In genomic region chr19:36086326-36086725, GRCh38 we compare ENCODE assay signal across 41 cellular contexts. TPM values are rescaled to one million over a fixed set of nuclear protein-coding genes. Genes with fewer than 3 reads are reported as not detected.
"Had no signal": no experiment of that assay in that cellular context is flagged by ENCODE, and none has a peak within 500 bp of the region (broad histone marks: within the 10 kb centered on the region; RNA-seq: fewer than 3 reads in every experiment).

No MANE protein-coding gene starts in this region.

- H3K9me3 ChIP-seq: body of pancreas, breast epithelium had no signal

- H3K4me3 Mint-ChIP-seq: activated B cell treated with CpG ODN at 0.5 μM for 24 hours; activated CD4-positive, alpha-beta memory T cell treated with anti-CD3 and anti-CD28 coated beads for 36 hours; activated CD4-positive, alpha-beta T cell treated with anti-CD3 and anti-CD28 coated beads, Interleukin-2, amount 10 ng/mL, durations not matched to agents 24 days and 14 days; activated CD8-positive, alpha-beta T cell treated with anti-CD3 and anti-CD28 coated beads for 36 hours; activated naive CD4-positive, alpha-beta T cell treated with anti-CD3 and anti-CD28 coated beads, Interleukin-2, amount 10 ng/mL, durations not matched to agents 7 days and 5 days; activated naive CD4-positive, alpha-beta T cell treated with anti-CD3 and anti-CD28 coated beads, Interleukin-2, amount 50 U/mL, for 24 hours; activated naive CD8-positive, alpha-beta T cell; activated naive CD8-positive, alpha-beta T cell treated with anti-CD3 and anti-CD28 coated beads, Interleukin-2, amount 10 ng/mL, durations not matched to agents 7 days and 5 days; activated naive CD8-positive, alpha-beta T cell treated with anti-CD3 and anti-CD28 coated beads, Interleukin-2, amount 50 U/mL, for 24 hours; activated T-cell treated with anti-CD3 and anti-CD28 coated beads, Interleukin-2, amount 50 U/mL, for 4 hours; activated T-cell treated with anti-CD3 and anti-CD28 coated beads, Interleukin-2, amount 50 U/mL, for 72 hours; activated T-helper 1 cell treated with anti-CD3 and anti-CD28 coated beads, Interleukin-12 subunit alpha, Interleukin-12 subunit beta, Interleukin-2, Interleukin-4 antibody, amounts not matched to agents 30 ng/mL and 10 ng/mL and 1 ng/mL, durations not matched to agents 14 hours and 24 hours and 36 hours; activated T-helper 17 cell treated with anti-CD3 and anti-CD28 coated beads, Interleukin-2, amount 50 U/mL, for 72 hours; T-cell; T-helper 2 cell treated with Interferon-gamma antibody and Interleukin-4, amounts not matched to agents 5 μg/mL and 100 μg/mL, for 36 hours had no signal

- DNase-seq: activated B cell treated with CpG ODN at 0.5 μM for 24 hours; activated CD4-positive, alpha-beta memory T cell treated with anti-CD3 and anti-CD28 coated beads for 36 hours; activated CD4-positive, alpha-beta T cell treated with anti-CD3 and anti-CD28 coated beads for 4 hours; activated CD4-positive, alpha-beta T cell treated with anti-CD3 and anti-CD28 coated beads, Interleukin-2, amount 10 ng/mL, durations not matched to agents 24 days and 14 days; activated CD4-positive, alpha-beta T cell treated with anti-CD3 and anti-CD28 coated beads, Interleukin-2, amount 50 U/mL, for 1 hour; activated CD4-positive, alpha-beta T cell treated with anti-CD3 and anti-CD28 coated beads, Interleukin-2, amount 50 U/mL, for 4 hours; activated CD4-positive, CD25-positive, alpha-beta regulatory T cell treated with anti-CD3 and anti-CD28 coated beads, Interleukin-2, amount 50 U/mL, for 72 hours; activated CD8-positive, alpha-beta memory T cell treated with anti-CD3 and anti-CD28 coated beads, Interleukin-2, amount 50 U/mL, for 4 hours; activated CD8-positive, alpha-beta T cell treated with anti-CD3 and anti-CD28 coated beads for 36 hours; activated effector memory CD4-positive, alpha-beta T cell treated with anti-CD3 and anti-CD28 coated beads, Interleukin-2, amount 50 U/mL, for 16 hours; activated gamma-delta T cell treated with Interleukin-2 at 50 U/mL for 16 hours; activated naive CD4-positive, alpha-beta T cell; activated naive CD4-positive, alpha-beta T cell treated with anti-CD3 and anti-CD28 coated beads, Interleukin-2, amount 10 ng/mL, durations not matched to agents 7 days and 5 days; activated naive CD8-positive, alpha-beta T cell treated with anti-CD3 and anti-CD28 coated beads, Interleukin-2, amount 10 ng/mL, durations not matched to agents 7 days and 5 days; activated naive CD8-positive, alpha-beta T cell treated with anti-CD3 and anti-CD28 coated beads, Interleukin-2, amount 50 U/mL, for 24 hours; activated T-cell treated with anti-CD3 and anti-CD28 coated beads for 4 hours; activated T-cell treated with anti-CD3 and anti-CD28 coated beads, Interleukin-2, amount 50 U/mL, for 1 hour; activated T-cell treated with anti-CD3 and anti-CD28 coated beads, Interleukin-2, amount 50 U/mL, for 4 hours; activated T-cell treated with anti-CD3 and anti-CD28 coated beads, Interleukin-2, amount 50 U/mL, for 72 hours; amygdala; anterior cingulate cortex; body of pancreas; brain microvascular endothelial cell; central memory CD4-positive, alpha-beta T cell; cerebellar nuclear complex; T-cell; T-helper 2 cell; T-helper 9 cell had no signal

- H3K27me3 ChIP-seq: body of pancreas, brain microvascular endothelial cell, breast epithelium had no signal

- H3K27ac Mint-ChIP-seq: activated B cell treated with CpG ODN at 0.5 μM for 24 hours; activated CD4-positive, alpha-beta memory T cell treated with anti-CD3 and anti-CD28 coated beads for 36 hours; activated CD4-positive, alpha-beta T cell treated with anti-CD3 and anti-CD28 coated beads, Interleukin-2, amount 10 ng/mL, durations not matched to agents 24 days and 14 days; activated CD8-positive, alpha-beta T cell treated with anti-CD3 and anti-CD28 coated beads for 36 hours; activated naive CD4-positive, alpha-beta T cell treated with anti-CD3 and anti-CD28 coated beads, Interleukin-2, amount 10 ng/mL, durations not matched to agents 7 days and 5 days; activated naive CD4-positive, alpha-beta T cell treated with anti-CD3 and anti-CD28 coated beads, Interleukin-2, amount 50 U/mL, for 24 hours; activated naive CD8-positive, alpha-beta T cell; activated naive CD8-positive, alpha-beta T cell treated with anti-CD3 and anti-CD28 coated beads, Interleukin-2, amount 10 ng/mL, durations not matched to agents 7 days and 5 days; activated naive CD8-positive, alpha-beta T cell treated with anti-CD3 and anti-CD28 coated beads, Interleukin-2, amount 50 U/mL, for 24 hours; activated T-cell treated with anti-CD3 and anti-CD28 coated beads, Interleukin-2, amount 50 U/mL, for 72 hours; activated T-helper 1 cell treated with anti-CD3 and anti-CD28 coated beads, Interleukin-12 subunit alpha, Interleukin-12 subunit beta, Interleukin-2, Interleukin-4 antibody, amounts not matched to agents 30 ng/mL and 10 ng/mL and 1 ng/mL, durations not matched to agents 14 hours and 24 hours and 36 hours; activated T-helper 17 cell treated with anti-CD3 and anti-CD28 coated beads, Interleukin-2, amount 50 U/mL, for 72 hours; T-cell; T-helper 2 cell treated with Interferon-gamma antibody and Interleukin-4, amounts not matched to agents 5 μg/mL and 100 μg/mL, for 36 hours had no signal

- H3K36me3 ChIP-seq: brain microvascular endothelial cell, breast epithelium had no signal

- H3K4me3 ChIP-seq: body of pancreas, breast epithelium had no signal

- ATAC-seq: activated CD8-positive, alpha-beta T cell treated with anti-CD3 and anti-CD28 coated beads for 36 hours; activated naive CD8-positive, alpha-beta T cell treated with anti-CD3 and anti-CD28 coated beads, Interleukin-2, amount 50 U/mL, for 24 hours; activated T-cell treated with anti-CD3 and anti-CD28 coated beads, Interleukin-2, amount 50 U/mL, for 4 hours; activated T-cell treated with anti-CD3 and anti-CD28 coated beads, Interleukin-2, amount 50 U/mL, for 72 hours; activated T-helper 17 cell treated with anti-CD3 and anti-CD28 coated beads, Interleukin-2, amount 50 U/mL, for 72 hours; body of pancreas; T-cell had no signal

- H3K9me3 Mint-ChIP-seq: activated B cell treated with CpG ODN at 0.5 μM for 24 hours; activated CD4-positive, alpha-beta memory T cell treated with anti-CD3 and anti-CD28 coated beads for 36 hours; activated CD4-positive, alpha-beta T cell treated with anti-CD3 and anti-CD28 coated beads, Interleukin-2, amount 10 ng/mL, durations not matched to agents 24 days and 14 days; activated CD8-positive, alpha-beta T cell treated with anti-CD3 and anti-CD28 coated beads for 36 hours; activated naive CD4-positive, alpha-beta T cell treated with anti-CD3 and anti-CD28 coated beads, Interleukin-2, amount 10 ng/mL, durations not matched to agents 7 days and 5 days; activated naive CD4-positive, alpha-beta T cell treated with anti-CD3 and anti-CD28 coated beads, Interleukin-2, amount 50 U/mL, for 24 hours; activated naive CD8-positive, alpha-beta T cell treated with anti-CD3 and anti-CD28 coated beads, Interleukin-2, amount 10 ng/mL, durations not matched to agents 7 days and 5 days; activated naive CD8-positive, alpha-beta T cell treated with anti-CD3 and anti-CD28 coated beads, Interleukin-2, amount 50 U/mL, for 24 hours; activated T-cell treated with anti-CD3 and anti-CD28 coated beads, Interleukin-2, amount 50 U/mL, for 4 hours; activated T-cell treated with anti-CD3 and anti-CD28 coated beads, Interleukin-2, amount 50 U/mL, for 72 hours; activated T-helper 1 cell treated with anti-CD3 and anti-CD28 coated beads, Interleukin-12 subunit alpha, Interleukin-12 subunit beta, Interleukin-2, Interleukin-4 antibody, amounts not matched to agents 30 ng/mL and 10 ng/mL and 1 ng/mL, durations not matched to agents 14 hours and 24 hours and 36 hours; activated T-helper 17 cell treated with anti-CD3 and anti-CD28 coated beads, Interleukin-2, amount 50 U/mL, for 72 hours; T-cell; T-helper 2 cell treated with Interferon-gamma antibody and Interleukin-4, amounts not matched to agents 5 μg/mL and 100 μg/mL, for 36 hours had no signal

- H3K27ac ChIP-seq: body of pancreas, brain microvascular endothelial cell, breast epithelium, VCaP had no signal

- H3K4me1 ChIP-seq: body of pancreas, breast epithelium had no signal

- H3K27me3 Mint-ChIP-seq: activated B cell treated with CpG ODN at 0.5 μM for 24 hours; activated CD4-positive, alpha-beta memory T cell treated with anti-CD3 and anti-CD28 coated beads for 36 hours; activated CD4-positive, alpha-beta T cell treated with anti-CD3 and anti-CD28 coated beads, Interleukin-2, amount 10 ng/mL, durations not matched to agents 24 days and 14 days; activated CD8-positive, alpha-beta T cell treated with anti-CD3 and anti-CD28 coated beads for 36 hours; activated naive CD4-positive, alpha-beta T cell treated with anti-CD3 and anti-CD28 coated beads, Interleukin-2, amount 10 ng/mL, durations not matched to agents 7 days and 5 days; activated naive CD4-positive, alpha-beta T cell treated with anti-CD3 and anti-CD28 coated beads, Interleukin-2, amount 50 U/mL, for 24 hours; activated naive CD8-positive, alpha-beta T cell; activated naive CD8-positive, alpha-beta T cell treated with anti-CD3 and anti-CD28 coated beads, Interleukin-2, amount 10 ng/mL, durations not matched to agents 7 days and 5 days; activated naive CD8-positive, alpha-beta T cell treated with anti-CD3 and anti-CD28 coated beads, Interleukin-2, amount 50 U/mL, for 24 hours; activated T-helper 17 cell treated with anti-CD3 and anti-CD28 coated beads, Interleukin-2, amount 50 U/mL, for 72 hours; T-cell had no signal

- H3K4me1 Mint-ChIP-seq: activated B cell treated with CpG ODN at 0.5 μM for 24 hours; activated CD4-positive, alpha-beta T cell treated with anti-CD3 and anti-CD28 coated beads, Interleukin-2, amount 10 ng/mL, durations not matched to agents 24 days and 14 days; activated naive CD4-positive, alpha-beta T cell treated with anti-CD3 and anti-CD28 coated beads, Interleukin-2, amount 10 ng/mL, durations not matched to agents 7 days and 5 days; activated naive CD4-positive, alpha-beta T cell treated with anti-CD3 and anti-CD28 coated beads, Interleukin-2, amount 50 U/mL, for 24 hours; activated naive CD8-positive, alpha-beta T cell treated with anti-CD3 and anti-CD28 coated beads, Interleukin-2, amount 10 ng/mL, durations not matched to agents 7 days and 5 days; activated naive CD8-positive, alpha-beta T cell treated with anti-CD3 and anti-CD28 coated beads, Interleukin-2, amount 50 U/mL, for 24 hours; T-cell had no signal

RNA-seq across cellular contexts. Expression of gene OVOL3, which starts 24.6 kb away (rescaled TPM):
- total RNA-seq: activated B cell treated with CpG ODN at 0.5 μM for 24 hours; activated CD4-positive, alpha-beta memory T cell treated with anti-CD3 and anti-CD28 coated beads for 36 hours; activated CD4-positive, alpha-beta T cell treated with anti-CD3 and anti-CD28 coated beads, Interleukin-2, amount 10 ng/mL, durations not matched to agents 24 days and 14 days; activated CD8-positive, alpha-beta memory T cell treated with anti-CD3 and anti-CD28 coated beads for 36 hours; activated CD8-positive, alpha-beta T cell treated with anti-CD3 and anti-CD28 coated beads for 36 hours; activated naive CD8-positive, alpha-beta T cell treated with anti-CD3 and anti-CD28 coated beads, Interleukin-2, amount 10 ng/mL, durations not matched to agents 7 days and 5 days; activated T-cell treated with anti-CD3 and anti-CD28 coated beads, Interleukin-2, amount 50 U/mL, for 4 hours; activated T-helper 1 cell treated with anti-CD3 and anti-CD28 coated beads, Interleukin-12 subunit alpha, Interleukin-12 subunit beta, Interleukin-2, Interleukin-4 antibody, amounts not matched to agents 30 ng/mL and 10 ng/mL and 1 ng/mL, durations not matched to agents 14 hours and 24 hours and 36 hours; activated T-helper 17 cell treated with anti-CD3 and anti-CD28 coated beads, Interleukin-2, amount 50 U/mL, for 72 hours; astrocyte; body of pancreas; breast epithelium; cardiac septum; chondrocyte; T-cell; T-helper 1 cell treated with Interleukin-12 subunit alpha and Interleukin-12 subunit beta and Interleukin-4 antibody, amounts not matched to agents 30 ng/mL and 1 ng/mL, for 36 hours had no signal
- polyA plus RNA-seq: adipose tissue had no signal
